2 cellular contexts compared by ENCODE assay signal in the genomic region with DNA sequence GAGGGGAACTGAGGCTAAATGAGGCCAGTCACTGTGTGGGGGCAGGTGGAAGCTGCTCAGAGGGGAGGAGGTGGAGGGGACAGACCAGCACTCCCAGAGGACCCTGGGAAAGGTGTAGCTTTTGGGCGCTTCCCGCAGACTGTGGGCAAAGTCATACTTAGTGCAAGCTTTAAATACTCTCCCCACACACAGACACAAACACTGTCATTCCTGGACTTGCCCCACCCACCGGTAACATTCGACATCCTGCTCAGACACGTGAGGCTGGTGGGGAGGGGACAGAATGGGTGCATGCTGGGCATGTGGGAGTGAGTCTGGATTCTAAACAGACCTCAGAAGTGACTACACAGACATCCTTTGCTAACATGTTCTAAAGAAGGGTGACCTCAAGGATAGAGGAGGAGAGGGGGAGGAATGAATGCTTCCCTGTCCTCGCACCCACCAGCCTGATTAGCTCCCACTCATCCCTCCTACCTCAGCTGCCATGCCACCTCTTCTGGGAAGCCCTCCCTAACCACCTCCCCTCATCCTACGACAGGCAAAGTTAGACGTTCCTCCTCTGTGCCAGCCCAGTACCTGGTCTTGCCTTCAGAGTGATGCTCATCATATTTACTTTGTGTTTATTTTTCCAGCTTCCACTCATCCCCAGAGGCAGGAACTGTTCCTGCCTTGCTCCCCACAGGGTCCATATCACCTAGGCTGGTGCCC.
A peak's percentile ranks its signal among the peaks of the same experiment; 100 is the strongest.
TF ChIP-seq lines count a peak whose summit lies in the region.

No MANE protein-coding gene starts in this region.

TF ChIP-seq in Ishikawa, 13 proteins besides CTCF, POLR2A, EP300 and RAD21:
- TF ChIP-seq NFIC (IDR thresholded peaks at IDR 0.05) (no peak), EGR1 (IDR thresholded peaks at IDR 0.05) (no peak), FOXM1 (IDR thresholded peaks at IDR 0.05; ENCODE audit: borderline replicate concordance, low read depth) (no peak), CREB1 (IDR thresholded peaks at IDR 0.05; ENCODE audit: low read depth) (no peak), TAF1 (IDR thresholded peaks at IDR 0.05; ENCODE audit: low read depth) (no peak), TEAD4 (IDR thresholded peaks at IDR 0.05) (no peak)
- TF ChIP-seq, protein P1, sequence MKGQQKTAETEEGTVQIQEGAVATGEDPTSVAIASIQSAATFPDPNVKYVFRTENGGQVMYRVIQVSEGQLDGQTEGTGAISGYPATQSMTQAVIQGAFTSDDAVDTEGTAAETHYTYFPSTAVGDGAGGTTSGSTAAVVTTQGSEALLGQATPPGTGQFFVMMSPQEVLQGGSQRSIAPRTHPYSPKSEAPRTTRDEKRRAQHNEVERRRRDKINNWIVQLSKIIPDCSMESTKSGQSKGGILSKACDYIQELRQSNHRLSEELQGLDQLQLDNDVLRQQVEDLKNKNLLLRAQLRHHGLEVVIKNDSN (IDR thresholded peaks at IDR 0.05), result peak; percentile 56; the same call in 1 of the 2 replicates

TF ChIP-seq in HepG2, 621 proteins besides CTCF, POLR2A, EP300 and RAD21:
- TF ChIP-seq, protein P2, sequence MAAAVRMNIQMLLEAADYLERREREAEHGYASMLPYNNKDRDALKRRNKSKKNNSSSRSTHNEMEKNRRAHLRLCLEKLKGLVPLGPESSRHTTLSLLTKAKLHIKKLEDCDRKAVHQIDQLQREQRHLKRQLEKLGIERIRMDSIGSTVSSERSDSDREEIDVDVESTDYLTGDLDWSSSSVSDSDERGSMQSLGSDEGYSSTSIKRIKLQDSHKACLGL (CRISPR knock-in tag; IDR thresholded peaks at IDR 0.05), result no peak
- TF ChIP-seq THYN1 (CRISPR knock-in tag; IDR thresholded peaks at IDR 0.05; ENCODE audit: borderline replicate concordance, low read depth) (no peak), SP4 (CRISPR knock-in tag; IDR thresholded peaks at IDR 0.05) (no peak), SETDB1 (CRISPR knock-in tag; IDR thresholded peaks at IDR 0.05; ENCODE audit: borderline replicate concordance) (no peak), YY1 (IDR thresholded peaks at IDR 0.05; ENCODE audit: insufficient read depth, insufficient replicate concordance, low read depth, low read length) (no peak), CHCHD3 (CRISPR knock-in tag; IDR thresholded peaks at IDR 0.05) (no peak), NFE2 (CRISPR knock-in tag; IDR thresholded peaks at IDR 0.05) (no peak), ZNF709 (CRISPR knock-in tag; IDR thresholded peaks at IDR 0.05) (no peak), ZNF616 (CRISPR knock-in tag; IDR thresholded peaks at IDR 0.05; ENCODE audit: low read depth) (no peak), NFIC (IDR thresholded peaks at IDR 0.05; ENCODE audit: low read length) (no peak), CBX2 (IDR thresholded peaks at IDR 0.05; ENCODE audit: low read depth, low read length) (no peak), CBX2 (CRISPR knock-in tag; IDR thresholded peaks at IDR 0.05; ENCODE audit: low read depth) (no peak), ATM (IDR thresholded peaks at IDR 0.05; ENCODE audit: borderline replicate concordance) (no peak)
- TF ChIP-seq, protein P3, sequence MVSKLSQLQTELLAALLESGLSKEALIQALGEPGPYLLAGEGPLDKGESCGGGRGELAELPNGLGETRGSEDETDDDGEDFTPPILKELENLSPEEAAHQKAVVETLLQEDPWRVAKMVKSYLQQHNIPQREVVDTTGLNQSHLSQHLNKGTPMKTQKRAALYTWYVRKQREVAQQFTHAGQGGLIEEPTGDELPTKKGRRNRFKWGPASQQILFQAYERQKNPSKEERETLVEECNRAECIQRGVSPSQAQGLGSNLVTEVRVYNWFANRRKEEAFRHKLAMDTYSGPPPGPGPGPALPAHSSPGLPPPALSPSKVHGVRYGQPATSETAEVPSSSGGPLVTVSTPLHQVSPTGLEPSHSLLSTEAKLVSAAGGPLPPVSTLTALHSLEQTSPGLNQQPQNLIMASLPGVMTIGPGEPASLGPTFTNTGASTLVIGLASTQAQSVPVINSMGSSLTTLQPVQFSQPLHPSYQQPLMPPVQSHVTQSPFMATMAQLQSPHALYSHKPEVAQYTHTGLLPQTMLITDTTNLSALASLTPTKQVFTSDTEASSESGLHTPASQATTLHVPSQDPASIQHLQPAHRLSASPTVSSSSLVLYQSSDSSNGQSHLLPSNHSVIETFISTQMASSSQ (IDR thresholded peaks at IDR 0.05; ENCODE audit: low read depth), result no peak
- TF ChIP-seq, protein P3 (CRISPR knock-in tag; IDR thresholded peaks at IDR 0.05; ENCODE audit: borderline replicate concordance), result no peak
